In the genomic region with DNA sequence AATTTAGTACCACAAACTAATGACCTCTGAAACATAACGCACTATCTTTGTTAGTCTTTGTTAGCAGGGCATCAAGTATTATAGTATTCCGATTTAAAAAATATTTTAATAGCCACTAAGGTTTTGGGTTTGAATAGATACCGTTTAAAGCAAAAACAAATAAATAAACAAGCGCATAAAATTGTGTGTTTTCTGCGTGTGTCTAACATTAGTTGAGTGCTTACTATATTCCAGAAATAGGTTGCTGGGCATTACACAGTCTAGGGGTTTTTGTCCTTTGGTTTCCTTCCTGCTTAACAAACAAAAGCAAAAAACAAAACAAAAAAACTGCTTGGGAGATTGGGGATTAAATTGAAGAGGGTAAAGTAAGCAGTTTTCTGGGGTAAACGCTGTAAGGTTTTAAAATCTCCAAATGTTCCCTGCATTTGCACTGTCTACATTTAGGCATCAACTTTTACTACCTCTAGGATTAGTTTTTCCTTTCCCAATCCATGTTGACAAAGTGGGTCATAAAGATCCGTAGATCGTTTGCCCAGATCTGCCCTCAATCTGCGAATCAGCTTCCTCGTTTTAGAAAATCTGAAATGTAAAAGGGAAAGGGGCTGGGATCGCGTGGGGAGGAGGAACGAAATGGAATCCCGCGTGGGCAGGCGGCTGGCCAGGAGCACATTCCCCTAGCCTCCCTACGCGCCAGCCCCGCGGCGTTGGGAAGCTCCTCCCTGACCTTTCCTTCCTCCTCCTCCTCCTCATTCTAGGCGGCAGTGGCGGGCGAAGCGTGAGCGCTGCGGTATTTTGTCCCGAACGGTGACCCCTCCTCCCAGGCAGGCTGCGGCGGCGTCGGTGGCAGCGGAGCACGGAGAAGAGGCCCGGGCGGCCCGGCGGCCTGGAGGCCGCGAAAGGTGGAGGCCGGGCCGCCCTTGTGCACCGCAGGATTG, we compare ENCODE assay signal across 1 cellular context.
TF ChIP-seq lines count a peak whose summit lies in the region.

Gene KCTD3, plus strand, starts transcription at position 749 of the 935 bp plus-strand sequence. CDS start 382 bp downstream, outside the sequence.

TF ChIP-seq in K562, 482 proteins besides CTCF, POLR2A, EP300 and RAD21 (continued from another document and continues in another):
- TF ChIP-seq, protein P1, sequence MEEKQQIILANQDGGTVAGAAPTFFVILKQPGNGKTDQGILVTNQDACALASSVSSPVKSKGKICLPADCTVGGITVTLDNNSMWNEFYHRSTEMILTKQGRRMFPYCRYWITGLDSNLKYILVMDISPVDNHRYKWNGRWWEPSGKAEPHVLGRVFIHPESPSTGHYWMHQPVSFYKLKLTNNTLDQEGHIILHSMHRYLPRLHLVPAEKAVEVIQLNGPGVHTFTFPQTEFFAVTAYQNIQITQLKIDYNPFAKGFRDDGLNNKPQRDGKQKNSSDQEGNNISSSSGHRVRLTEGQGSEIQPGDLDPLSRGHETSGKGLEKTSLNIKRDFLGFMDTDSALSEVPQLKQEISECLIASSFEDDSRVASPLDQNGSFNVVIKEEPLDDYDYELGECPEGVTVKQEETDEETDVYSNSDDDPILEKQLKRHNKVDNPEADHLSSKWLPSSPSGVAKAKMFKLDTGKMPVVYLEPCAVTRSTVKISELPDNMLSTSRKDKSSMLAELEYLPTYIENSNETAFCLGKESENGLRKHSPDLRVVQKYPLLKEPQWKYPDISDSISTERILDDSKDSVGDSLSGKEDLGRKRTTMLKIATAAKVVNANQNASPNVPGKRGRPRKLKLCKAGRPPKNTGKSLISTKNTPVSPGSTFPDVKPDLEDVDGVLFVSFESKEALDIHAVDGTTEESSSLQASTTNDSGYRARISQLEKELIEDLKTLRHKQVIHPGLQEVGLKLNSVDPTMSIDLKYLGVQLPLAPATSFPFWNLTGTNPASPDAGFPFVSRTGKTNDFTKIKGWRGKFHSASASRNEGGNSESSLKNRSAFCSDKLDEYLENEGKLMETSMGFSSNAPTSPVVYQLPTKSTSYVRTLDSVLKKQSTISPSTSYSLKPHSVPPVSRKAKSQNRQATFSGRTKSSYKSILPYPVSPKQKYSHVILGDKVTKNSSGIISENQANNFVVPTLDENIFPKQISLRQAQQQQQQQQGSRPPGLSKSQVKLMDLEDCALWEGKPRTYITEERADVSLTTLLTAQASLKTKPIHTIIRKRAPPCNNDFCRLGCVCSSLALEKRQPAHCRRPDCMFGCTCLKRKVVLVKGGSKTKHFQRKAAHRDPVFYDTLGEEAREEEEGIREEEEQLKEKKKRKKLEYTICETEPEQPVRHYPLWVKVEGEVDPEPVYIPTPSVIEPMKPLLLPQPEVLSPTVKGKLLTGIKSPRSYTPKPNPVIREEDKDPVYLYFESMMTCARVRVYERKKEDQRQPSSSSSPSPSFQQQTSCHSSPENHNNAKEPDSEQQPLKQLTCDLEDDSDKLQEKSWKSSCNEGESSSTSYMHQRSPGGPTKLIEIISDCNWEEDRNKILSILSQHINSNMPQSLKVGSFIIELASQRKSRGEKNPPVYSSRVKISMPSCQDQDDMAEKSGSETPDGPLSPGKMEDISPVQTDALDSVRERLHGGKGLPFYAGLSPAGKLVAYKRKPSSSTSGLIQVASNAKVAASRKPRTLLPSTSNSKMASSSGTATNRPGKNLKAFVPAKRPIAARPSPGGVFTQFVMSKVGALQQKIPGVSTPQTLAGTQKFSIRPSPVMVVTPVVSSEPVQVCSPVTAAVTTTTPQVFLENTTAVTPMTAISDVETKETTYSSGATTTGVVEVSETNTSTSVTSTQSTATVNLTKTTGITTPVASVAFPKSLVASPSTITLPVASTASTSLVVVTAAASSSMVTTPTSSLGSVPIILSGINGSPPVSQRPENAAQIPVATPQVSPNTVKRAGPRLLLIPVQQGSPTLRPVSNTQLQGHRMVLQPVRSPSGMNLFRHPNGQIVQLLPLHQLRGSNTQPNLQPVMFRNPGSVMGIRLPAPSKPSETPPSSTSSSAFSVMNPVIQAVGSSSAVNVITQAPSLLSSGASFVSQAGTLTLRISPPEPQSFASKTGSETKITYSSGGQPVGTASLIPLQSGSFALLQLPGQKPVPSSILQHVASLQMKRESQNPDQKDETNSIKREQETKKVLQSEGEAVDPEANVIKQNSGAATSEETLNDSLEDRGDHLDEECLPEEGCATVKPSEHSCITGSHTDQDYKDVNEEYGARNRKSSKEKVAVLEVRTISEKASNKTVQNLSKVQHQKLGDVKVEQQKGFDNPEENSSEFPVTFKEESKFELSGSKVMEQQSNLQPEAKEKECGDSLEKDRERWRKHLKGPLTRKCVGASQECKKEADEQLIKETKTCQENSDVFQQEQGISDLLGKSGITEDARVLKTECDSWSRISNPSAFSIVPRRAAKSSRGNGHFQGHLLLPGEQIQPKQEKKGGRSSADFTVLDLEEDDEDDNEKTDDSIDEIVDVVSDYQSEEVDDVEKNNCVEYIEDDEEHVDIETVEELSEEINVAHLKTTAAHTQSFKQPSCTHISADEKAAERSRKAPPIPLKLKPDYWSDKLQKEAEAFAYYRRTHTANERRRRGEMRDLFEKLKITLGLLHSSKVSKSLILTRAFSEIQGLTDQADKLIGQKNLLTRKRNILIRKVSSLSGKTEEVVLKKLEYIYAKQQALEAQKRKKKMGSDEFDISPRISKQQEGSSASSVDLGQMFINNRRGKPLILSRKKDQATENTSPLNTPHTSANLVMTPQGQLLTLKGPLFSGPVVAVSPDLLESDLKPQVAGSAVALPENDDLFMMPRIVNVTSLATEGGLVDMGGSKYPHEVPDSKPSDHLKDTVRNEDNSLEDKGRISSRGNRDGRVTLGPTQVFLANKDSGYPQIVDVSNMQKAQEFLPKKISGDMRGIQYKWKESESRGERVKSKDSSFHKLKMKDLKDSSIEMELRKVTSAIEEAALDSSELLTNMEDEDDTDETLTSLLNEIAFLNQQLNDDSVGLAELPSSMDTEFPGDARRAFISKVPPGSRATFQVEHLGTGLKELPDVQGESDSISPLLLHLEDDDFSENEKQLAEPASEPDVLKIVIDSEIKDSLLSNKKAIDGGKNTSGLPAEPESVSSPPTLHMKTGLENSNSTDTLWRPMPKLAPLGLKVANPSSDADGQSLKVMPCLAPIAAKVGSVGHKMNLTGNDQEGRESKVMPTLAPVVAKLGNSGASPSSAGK (IDR thresholded peaks at IDR 0.05): no peak; the same call in 1 of the 2 replicates
- TF ChIP-seq ZNF253 (CRISPR knock-in tag; conservative IDR thresholded peaks at IDR 0.05) (no peak), NBN (IDR thresholded peaks at IDR 0.05; ENCODE audit: low read depth) (peak; percentile 61; the same call in 1 of the 2 replicates), SMARCE1 (IDR thresholded peaks at IDR 0.05) (peak; percentile 67; the same call in 1 of the 2 replicates), ZKSCAN8 (CRISPR knock-in tag; IDR thresholded peaks at IDR 0.05) (no peak), NFRKB (IDR thresholded peaks at IDR 0.05; ENCODE audit: low read depth) (peak; percentile 76), ZNF707 (CRISPR knock-in tag; conservative IDR thresholded peaks at IDR 0.05) (no peak), NCOA1 (IDR thresholded peaks at IDR 0.05; ENCODE audit: low read depth) (no peak), SRSF1 (IDR thresholded peaks at IDR 0.05; ENCODE audit: low read depth, low read length) (no peak), HNRNPL (IDR thresholded peaks at IDR 0.05; ENCODE audit: low read depth, low read length) (peak; percentile 58; the same call in 1 of the 2 replicates), HMG20B (CRISPR knock-in tag; IDR thresholded peaks at IDR 0.05) (no peak), PTTG1 (tag; IDR thresholded peaks at IDR 0.05; ENCODE audit: low read depth) (no peak), XRCC4 (IDR thresholded peaks at IDR 0.05; ENCODE audit: extremely low read depth, insufficient read depth, insufficient read length) (no peak), RBFOX2 (IDR thresholded peaks at IDR 0.05; ENCODE audit: low read depth, low read length) (peak; percentile 91), ZNF175 (CRISPR knock-in tag; IDR thresholded peaks at IDR 0.05; ENCODE audit: low read depth) (no peak), PHF20 (IDR thresholded peaks at IDR 0.05; ENCODE audit: partially characterized antibody) (no peak), TCF3 (CRISPR knock-in tag; IDR thresholded peaks at IDR 0.05) (no peak), TFAM (CRISPR knock-in tag; conservative IDR thresholded peaks at IDR 0.05) (no peak), CBFA2T3 (IDR thresholded peaks at IDR 0.05) (no peak), CCAR2 (IDR thresholded peaks at IDR 0.05; ENCODE audit: low read depth, low read length) (no peak), HCFC1 (IDR thresholded peaks at IDR 0.05; ENCODE audit: low read depth, low read length) (0 out of 2 replicates have a peak, but pooled peaks have one; percentile 36), YY1 (IDR thresholded peaks at IDR 0.05; ENCODE audit: borderline replicate concordance in 1 of 3, control insufficient read depth in 1 of 3, extremely low read depth in 1 of 3, insufficient read depth in 3 of 3, insufficient read length in 1 of 3, insufficient replicate concordance in 2 of 3, low read depth in 1 of 3, low read length in 2 of 3) (peak in 1 of 3 experiments; percentile 11), CCNT2 (IDR thresholded peaks at IDR 0.05; ENCODE audit: borderline replicate concordance, extremely low read depth, insufficient read length, low read depth, low read length) (peak; percentile 73), U2AF1 (optimal IDR thresholded peaks at IDR 0.05; ENCODE audit: low read depth, low read length) (no peak), SP2 (IDR thresholded peaks at IDR 0.05; ENCODE audit: extremely low read depth, low read depth, low read length, poor library complexity, severe bottlenecking) (no peak), TGIF2 (CRISPR knock-in tag; IDR thresholded peaks at IDR 0.05) (no peak), NKRF (IDR thresholded peaks at IDR 0.05; ENCODE audit: borderline replicate concordance) (no peak), ATF7 (IDR thresholded peaks at IDR 0.05) (no peak), TCF7L2 (IDR thresholded peaks at IDR 0.05; ENCODE audit: low read depth, low read length) (no peak)
- TF ChIP-seq, protein P2, sequence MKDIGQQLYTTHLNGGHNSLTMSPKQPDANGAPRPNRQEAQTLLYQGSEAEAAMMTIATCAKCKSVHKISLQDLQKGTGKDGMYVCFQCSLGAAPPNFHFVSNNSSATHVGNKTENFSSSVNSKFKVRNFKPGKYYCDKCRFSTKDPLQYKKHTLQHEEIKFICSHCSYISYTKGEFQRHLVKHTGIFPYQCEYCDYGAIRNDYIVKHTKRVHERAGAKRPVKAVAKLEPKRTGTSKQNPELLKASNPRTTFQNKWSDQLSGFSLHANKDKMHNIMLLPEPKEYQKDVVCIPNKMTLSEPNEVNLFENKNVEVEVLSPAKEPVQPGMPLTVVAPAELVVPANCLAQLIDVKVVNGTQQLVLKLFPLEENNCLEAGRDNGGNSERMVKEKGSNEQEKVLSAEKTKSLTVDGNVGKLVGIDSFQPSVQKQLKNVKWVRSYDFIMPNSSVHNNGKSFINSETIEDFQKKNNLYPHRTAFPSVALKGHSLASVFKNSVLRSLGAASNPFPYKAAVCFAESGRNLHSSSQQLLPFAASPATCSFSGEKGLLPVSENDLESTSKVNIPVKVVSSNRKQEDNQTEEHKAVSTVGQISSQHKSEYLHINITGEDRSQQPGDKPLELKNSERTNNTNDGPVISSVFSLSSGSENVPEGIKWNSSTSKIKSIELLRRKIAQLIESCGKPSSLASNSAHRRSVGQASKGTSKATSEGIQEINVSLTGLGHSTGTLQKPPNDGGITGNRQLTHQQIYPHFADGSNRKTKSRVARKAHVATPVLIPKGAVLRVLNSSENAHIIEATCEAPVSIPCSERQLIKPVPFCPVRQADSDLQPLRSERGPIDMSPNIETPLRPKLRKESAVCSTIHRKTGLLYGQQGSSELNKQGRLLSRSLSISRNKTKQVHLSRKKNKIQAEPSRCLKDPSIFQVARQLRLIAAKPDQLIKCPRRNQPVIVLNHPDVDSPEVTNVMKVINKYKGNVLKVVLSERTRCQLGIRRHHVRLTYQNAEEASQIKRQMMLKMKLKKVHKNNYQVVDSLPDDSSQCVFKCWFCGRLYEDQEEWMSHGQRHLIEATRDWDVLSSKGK (CRISPR knock-in tag; IDR thresholded peaks at IDR 0.05): no peak
- TF ChIP-seq, protein P3, sequence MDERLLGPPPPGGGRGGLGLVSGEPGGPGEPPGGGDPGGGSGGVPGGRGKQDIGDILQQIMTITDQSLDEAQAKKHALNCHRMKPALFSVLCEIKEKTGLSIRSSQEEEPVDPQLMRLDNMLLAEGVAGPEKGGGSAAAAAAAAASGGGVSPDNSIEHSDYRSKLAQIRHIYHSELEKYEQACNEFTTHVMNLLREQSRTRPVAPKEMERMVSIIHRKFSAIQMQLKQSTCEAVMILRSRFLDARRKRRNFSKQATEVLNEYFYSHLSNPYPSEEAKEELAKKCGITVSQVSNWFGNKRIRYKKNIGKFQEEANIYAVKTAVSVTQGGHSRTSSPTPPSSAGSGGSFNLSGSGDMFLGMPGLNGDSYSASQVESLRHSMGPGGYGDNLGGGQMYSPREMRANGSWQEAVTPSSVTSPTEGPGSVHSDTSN (CRISPR knock-in tag; IDR thresholded peaks at IDR 0.05; ENCODE audit: low read depth): no peak
- TF ChIP-seq, protein P3 (tag; conservative IDR thresholded peaks at IDR 0.05; ENCODE audit: low read depth): no peak
- TF ChIP-seq, protein P4, sequence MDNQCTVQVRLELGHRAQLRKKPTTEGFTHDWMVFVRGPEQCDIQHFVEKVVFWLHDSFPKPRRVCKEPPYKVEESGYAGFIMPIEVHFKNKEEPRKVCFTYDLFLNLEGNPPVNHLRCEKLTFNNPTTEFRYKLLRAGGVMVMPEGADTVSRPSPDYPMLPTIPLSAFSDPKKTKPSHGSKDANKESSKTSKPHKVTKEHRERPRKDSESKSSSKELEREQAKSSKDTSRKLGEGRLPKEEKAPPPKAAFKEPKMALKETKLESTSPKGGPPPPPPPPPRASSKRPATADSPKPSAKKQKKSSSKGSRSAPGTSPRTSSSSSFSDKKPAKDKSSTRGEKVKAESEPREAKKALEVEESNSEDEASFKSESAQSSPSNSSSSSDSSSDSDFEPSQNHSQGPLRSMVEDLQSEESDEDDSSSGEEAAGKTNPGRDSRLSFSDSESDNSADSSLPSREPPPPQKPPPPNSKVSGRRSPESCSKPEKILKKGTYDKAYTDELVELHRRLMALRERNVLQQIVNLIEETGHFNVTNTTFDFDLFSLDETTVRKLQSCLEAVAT (IDR thresholded peaks at IDR 0.05): peak in 1 of 2 experiments; percentile 77; a peak in 2 of 4 replicates
